1 cellular context compared by ENCODE assay signal in genomic region chr1:8406946-8407345, GRCh38.
TF ChIP-seq lines count a peak whose summit lies in the region.

No MANE protein-coding gene starts in this region.

TF ChIP-seq in GM23338, 12 proteins besides CTCF, POLR2A, EP300 and RAD21 (continued from another document):
- TF ChIP-seq ZNF462 (CRISPR knock-in tag; IDR thresholded peaks at IDR 0.05): no peak
- no peak for TF ChIP-seq STAT1 (IDR thresholded peaks at IDR 0.05; ENCODE audit: unreplicated experiment)
- TF ChIP-seq EZH2phosphoT487 (IDR thresholded peaks at IDR 0.05; ENCODE audit: unreplicated experiment): no peak
- TF ChIP-seq CREB1 (CRISPR knock-in tag; IDR thresholded peaks at IDR 0.05; ENCODE audit: low read depth): no peak
- no peak for TF ChIP-seq ETS1 (IDR thresholded peaks at IDR 0.05)
- no peak for TF ChIP-seq ZNF331 (CRISPR knock-in tag; IDR thresholded peaks at IDR 0.05; ENCODE audit: low read depth)
- no peak for TF ChIP-seq ZNF114 (CRISPR knock-in tag; IDR thresholded peaks at IDR 0.05)
TF ChIP-seq in GM23338: peak in this region for 0.
